8 cellular contexts compared by ENCODE assay signal in the genomic region with DNA sequence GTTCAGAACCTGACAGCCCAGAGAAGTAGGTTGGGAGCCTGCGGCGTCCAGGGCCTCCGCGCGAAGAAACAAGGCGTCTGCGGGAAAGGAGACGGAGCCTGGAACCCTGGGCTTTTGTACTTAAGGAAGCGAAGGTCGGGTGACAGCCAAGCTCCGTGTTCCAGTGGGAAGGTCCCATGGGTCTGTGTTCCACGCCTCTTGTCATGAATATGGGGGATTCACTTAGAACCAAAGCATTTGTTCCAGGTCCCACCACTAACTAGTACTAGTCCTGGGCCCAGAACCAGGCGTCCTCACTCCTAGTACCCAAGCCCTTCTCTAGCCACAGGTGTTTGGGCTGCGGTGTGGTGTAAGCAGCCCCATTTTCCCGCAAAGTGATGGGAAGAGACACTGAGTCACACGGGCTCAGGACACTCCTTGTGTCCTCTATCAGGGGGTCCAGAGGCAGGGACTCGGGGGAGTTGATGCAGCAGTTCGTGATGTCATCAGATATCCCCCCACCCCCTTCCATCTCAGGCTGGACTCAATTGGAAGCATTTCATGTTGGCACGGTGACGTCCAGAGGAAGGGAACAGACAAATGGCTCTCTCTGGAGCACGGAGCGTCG. TPM values are rescaled to one million over a fixed set of nuclear protein-coding genes. Genes with fewer than 3 reads are reported as not detected.
A peak's percentile ranks its signal among the peaks of the same experiment; 100 is the strongest.
DNase-seq lines count a peak whose midpoint lies in the region; ATAC-seq, FAIRE-seq and TF ChIP-seq lines count a peak whose summit lies in the region.
"Not testable (repeated sequence)": the region's sequence is repeated elsewhere in the genome, so short reads cannot be mapped to it uniquely, and the experiment has no call there.

No MANE protein-coding gene starts in this region.

- peak overlapping the region; percentile 82 for H3K27ac ChIP-seq in CD4-positive, alpha-beta memory T cell (ENCODE audit: low read depth, low read length)
- H3K27ac ChIP-seq in HUES6 (ENCODE audit: low read depth, low read length): peak overlapping the region; percentile 45; the same call in 1 of the 2 replicates
- H3K27ac ChIP-seq in left lung: peak overlapping the region in 1 of 2 donors; percentile 89
- peak overlapping the region; percentile 80 for H3K27ac ChIP-seq in psoas muscle
- peak overlapping the region; percentile 63 to 91 for H3K27ac ChIP-seq in testis

- not testable (repeated sequence) for TF ChIP-seq POLR2A in testis (IDR thresholded peaks at IDR 0.05)

- H3K27me3 Mint-ChIP-seq in CD4-positive, alpha-beta memory T cell; activated CD8-positive, alpha-beta T cell treated with anti-CD3 and anti-CD28 coated beads for 36 hours: not testable (repeated sequence)

- H3K27ac Mint-ChIP-seq in CD4-positive, alpha-beta memory T cell: peak overlapping the region in 2 of 7 donors; percentile 77 to 98
- H3K27ac Mint-ChIP-seq in activated CD8-positive, alpha-beta T cell treated with anti-CD3 and anti-CD28 coated beads for 36 hours: not testable (repeated sequence)

- DNase-seq in CD4-positive, alpha-beta memory T cell; activated CD8-positive, alpha-beta T cell treated with anti-CD3 and anti-CD28 coated beads for 36 hours; bronchial epithelial cell (ENCODE audit: low read depth); fibroblast of pulmonary artery (ENCODE audit: low read depth); left lung; psoas muscle; testis: not testable (repeated sequence)

- not testable (repeated sequence) for H3K27me3 ChIP-seq in CD4-positive, alpha-beta memory T cell (ENCODE audit: insufficient read depth, low read length); HUES6 (ENCODE audit: control insufficient read depth, insufficient read depth, low read length); bronchial epithelial cell (ENCODE audit: control insufficient read depth, insufficient read depth, low read length); left lung; psoas muscle (ENCODE audit: insufficient read depth in 3 of 3, low read length in 2 of 3); testis

- H3K9me3 ChIP-seq in CD4-positive, alpha-beta memory T cell (ENCODE audit: control insufficient read depth in 1 of 2, low read length in 2 of 2); HUES6 (ENCODE audit: control insufficient read depth, insufficient read depth, low read depth, low read length); left lung; psoas muscle; testis: not testable (repeated sequence)

- not testable (repeated sequence) for ATAC-seq in activated CD8-positive, alpha-beta T cell treated with anti-CD3 and anti-CD28 coated beads for 36 hours
- ATAC-seq in left lung: peak; percentile 2
- ATAC-seq in psoas muscle: peak; percentile 9 to 21 (median 11)

- CTCF ChIA-PET in CD4-positive, alpha-beta memory T cell (lab: Charles Lee; ENCODE audit: partially characterized antibody): interaction anchor here (0.8 to 2.6 kb wide), 9 partner anchors 8 to 86 kb away, joined by 3 to 16 read pairs (median 4); no protein-coding TSS in a partner anchor
- CTCF ChIA-PET in activated CD8-positive, alpha-beta T cell treated with anti-CD3 and anti-CD28 coated beads for 36 hours (lab: Charles Lee): interaction anchor here (0.7 to 4.5 kb wide), 5 partner anchors 8 to 58 kb away, joined by 3 to 28 read pairs (median 7); no protein-coding TSS in a partner anchor

- 39 to 62% (median 50%) methylated on average over 10 to 16 of the region's 23 CpGs for WGBS in psoas muscle, 3 donors
- 0 to 31% methylated on average over 8 to 13 of the region's 23 CpGs for WGBS in testis, 2 donors

- intact Hi-C loops in CD4-positive, alpha-beta memory T cell (cut with micrococcal nuclease): loop anchor here (2.0 kb wide), 4 partner anchors 23 to 139 kb away; a partner anchor contains a TSS
- intact Hi-C loops in activated CD8-positive, alpha-beta T cell treated with anti-CD3 and anti-CD28 coated beads for 36 hours (cut with micrococcal nuclease): loop anchor here (5.0 kb wide), 1 partner anchor 39 kb away; no protein-coding TSS in a partner anchor
- intact Hi-C loops in left lung (cut with DNase I); psoas muscle (cut with DNase I); testis (cut with DNase I; ENCODE audit: low total_unique reads): not testable (repeated sequence)

- H3K9me3 Mint-ChIP-seq in CD4-positive, alpha-beta memory T cell; activated CD8-positive, alpha-beta T cell treated with anti-CD3 and anti-CD28 coated beads for 36 hours: not testable (repeated sequence)

- POLR2A ChIA-PET in CD4-positive, alpha-beta memory T cell (lab: Charles Lee; ENCODE audit: partially characterized antibody): interaction anchor here (0.6 to 3.0 kb wide), 14 partner anchors 8 to 86 kb away, joined by 3 to 53 read pairs (median 9); a partner anchor contains a TSS
- POLR2A ChIA-PET in activated CD8-positive, alpha-beta T cell treated with anti-CD3 and anti-CD28 coated beads for 36 hours (lab: Charles Lee): interaction anchor here (0.5 to 2.3 kb wide), 14 partner anchors 8 to 264 kb away, joined by 3 to 13 read pairs (median 6); no protein-coding TSS in a partner anchor

- peaks cover 32 to 38% of the 10 kb centered on the region in 2 donors for H3K36me3 Mint-ChIP-seq in CD4-positive, alpha-beta memory T cell
- peaks cover 39% of the 10 kb centered on the region for H3K36me3 Mint-ChIP-seq in activated CD8-positive, alpha-beta T cell treated with anti-CD3 and anti-CD28 coated beads for 36 hours (ENCODE audit: low read depth)

- not testable (repeated sequence) for TF ChIP-seq CTCF in activated CD8-positive, alpha-beta T cell treated with anti-CD3 and anti-CD28 coated beads for 36 hours (IDR thresholded peaks at IDR 0.05); bronchial epithelial cell (IDR thresholded peaks at IDR 0.05; ENCODE audit: insufficient read depth, low read length, severe bottlenecking); fibroblast of pulmonary artery (IDR thresholded peaks at IDR 0.05; ENCODE audit: low read length, missing control alignments); left lung (IDR thresholded peaks at IDR 0.05); psoas muscle (IDR thresholded peaks at IDR 0.05); testis (IDR thresholded peaks at IDR 0.05)

- peak overlapping the region; percentile 94 for H3K9ac ChIP-seq in HUES6 (ENCODE audit: low read length)

- peaks cover 18% of the 10 kb centered on the region for H3K36me3 ChIP-seq in CD4-positive, alpha-beta memory T cell (ENCODE audit: insufficient read depth, low read length)
- peaks cover 32% of the 10 kb centered on the region for H3K36me3 ChIP-seq in HUES6 (ENCODE audit: control insufficient read depth, insufficient read depth, low read length)
- H3K36me3 ChIP-seq in bronchial epithelial cell (ENCODE audit: control insufficient read depth, insufficient read depth, low read length); testis (ENCODE audit: low read depth, missing control alignments): not testable (repeated sequence)
- H3K36me3 ChIP-seq in left lung: peaks cover 0 to 13% of the 10 kb centered on the region in 2 donors
- H3K36me3 ChIP-seq in psoas muscle (ENCODE audit: insufficient read depth in 1 of 2, low read depth in 1 of 2): peaks cover 0 to 16% of the 10 kb centered on the region in 2 donors

- peak overlapping the region in 1 of 2 donors; percentile 92 for H3K4me3 ChIP-seq in CD4-positive, alpha-beta memory T cell (ENCODE audit: low read length in 2 of 2)
- peak overlapping the region; percentile 87 for H3K4me3 ChIP-seq in HUES6 (ENCODE audit: low read depth, low read length)
- not testable (repeated sequence) for H3K4me3 ChIP-seq in bronchial epithelial cell (ENCODE audit: low read depth, low read length)
- H3K4me3 ChIP-seq in fibroblast of pulmonary artery (replicated peaks; ENCODE audit: low read depth, low read length): peak overlapping the region; percentile 84
- H3K4me3 ChIP-seq in left lung: peak overlapping the region in 1 of 2 donors; percentile 76
- H3K4me3 ChIP-seq in psoas muscle: peak overlapping the region; percentile 83
- peak overlapping the region; percentile 67 to 90 for H3K4me3 ChIP-seq in testis

- H3K4me1 Mint-ChIP-seq in CD4-positive, alpha-beta memory T cell: peaks cover 45 to 55% (median 51%) of the 10 kb centered on the region in 4 donors
- H3K4me1 Mint-ChIP-seq in activated CD8-positive, alpha-beta T cell treated with anti-CD3 and anti-CD28 coated beads for 36 hours (ENCODE audit: low read depth): peaks cover 49% of the 10 kb centered on the region

- peak overlapping the region in 7 of 8 donors; percentile 38 to 100 (median 99) for H3K4me3 Mint-ChIP-seq in CD4-positive, alpha-beta memory T cell
- peak overlapping the region; percentile 27 for H3K4me3 Mint-ChIP-seq in activated CD8-positive, alpha-beta T cell treated with anti-CD3 and anti-CD28 coated beads for 36 hours

- peaks cover 39% of the 10 kb centered on the region for H3K4me1 ChIP-seq in CD4-positive, alpha-beta memory T cell (ENCODE audit: insufficient read depth, low read length)
- peaks cover 28% of the 10 kb centered on the region for H3K4me1 ChIP-seq in HUES6 (ENCODE audit: control insufficient read depth, insufficient read depth, low read length)
- peaks cover 0 to 48% of the 10 kb centered on the region in 2 donors for H3K4me1 ChIP-seq in left lung
- H3K4me1 ChIP-seq in psoas muscle: not testable (repeated sequence)
- peaks cover 16% of the 10 kb centered on the region for H3K4me1 ChIP-seq in testis

- peak; percentile 55 for FAIRE-seq in bronchial epithelial cell (lab: Jason Lieb, UNC)

RNA-seq across cellular contexts. Expression of a gene that starts 0.6 kb away (rescaled TPM):
- total RNA-seq in CD4-positive, alpha-beta memory T cell: 10 to 100 TPM; 83.2 to 88.5 TPM
- polyA plus RNA-seq in CD4-positive, alpha-beta memory T cell: 10 to 100 TPM; 20.4 to 41.0 TPM
- total RNA-seq in activated CD8-positive, alpha-beta T cell treated with anti-CD3 and anti-CD28 coated beads for 36 hours: 10 to 100 TPM; 65.7 to 70.3 TPM
- 0.79 and 2.3 TPM in 2 replicates for total RNA-seq in bronchial epithelial cell
- 10 to 100 TPM in 1 of 2 donors, 1 to 10 TPM in 1; 7.6 to 17.0 TPM for total RNA-seq in left lung
- 1 to 10 TPM; 1.9 to 3.1 (median 2.2) TPM for total RNA-seq in psoas muscle
- 1 to 10 TPM in 2 of 3 donors, under 1 TPM in 1; 0.74 to 1.1 (median 1.0) TPM for polyA plus RNA-seq in psoas muscle
- total RNA-seq in testis: 10 to 100 TPM; 33.9 to 60.0 TPM
- 19.1 TPM for polyA plus RNA-seq in testis (ENCODE audit: insufficient read depth, low read depth, low replicate concordance)
